In genomic region chr6:117496383-117496990, GRCh38 we compare ENCODE assay signal across 10 cellular contexts. TPM values are rescaled to one million over a fixed set of nuclear protein-coding genes. Genes with fewer than 3 reads are reported as not detected.
A peak's percentile ranks its signal among the peaks of the same experiment; 100 is the strongest.
DNase-seq lines count a peak whose midpoint lies in the region; ATAC-seq, FAIRE-seq and TF ChIP-seq lines count a peak whose summit lies in the region.
"Had no signal": no experiment of that assay in that cellular context is flagged by ENCODE, and none has a peak within 500 bp of the region (broad histone marks: within the 10 kb centered on the region; RNA-seq: fewer than 3 reads in every experiment).

No MANE protein-coding gene starts in this region.

- WGBS in aorta, 2 donors, result 98 to 100% methylated on average over 1 of the region's 1 CpG

- ATAC-seq in GM21515 (IDR thresholded peaks at IDR 0.05; ENCODE audit: unreplicated experiment), result peak; percentile 48
- no peak for ATAC-seq in aorta (ENCODE audit: low FRiP score)
- no peak for ATAC-seq in HG03565 (IDR thresholded peaks at IDR 0.05; ENCODE audit: unreplicated experiment)

- no peak for TF ChIP-seq CTCF in keratinocyte (optimal IDR thresholded peaks at IDR 0.05 in 1 of 3, IDR thresholded peaks at IDR 0.05 in 1 of 3, conservative IDR thresholded peaks at IDR 0.05 in 1 of 3; ENCODE audit: extremely low read depth in 1 of 3, insufficient read depth in 2 of 3, low read length in 3 of 3)

- dilution Hi-C loops in keratinocyte (cut with MboI; ENCODE audit: extremely low pct_ligation_motif_present, low sequenced_read_pairs), result no loop called here

- peaks cover 56% of the 10 kb centered on the region for H3K4me1 ChIP-seq in keratinocyte (ENCODE audit: control insufficient read depth, extremely low read depth, insufficient read depth, low read length)
- no peaks in the 10 kb centered on the region for H3K4me1 ChIP-seq in aorta (ENCODE audit: control insufficient read depth in 1 of 2, insufficient read depth in 2 of 2, low read length in 2 of 2)

- H3K27ac ChIP-seq in keratinocyte (ENCODE audit: control insufficient read depth, insufficient read depth, low read length) (peak overlapping the region; percentile 97), aorta (ENCODE audit: low read depth in 1 of 2, low read length in 2 of 2) (no peak overlapping the region)

- H3K4me3 ChIP-seq in keratinocyte (ENCODE audit: control insufficient read depth in 2 of 3, extremely low read depth in 1 of 3, insufficient read depth in 2 of 3, low read depth in 1 of 3, low read length in 3 of 3) (peak overlapping the region in 2 of 3 experiments; percentile 23 to 56), aorta (ENCODE audit: low read length in 2 of 2) (no peak overlapping the region)
- H3K4me3 ChIP-seq: tibial nerve had no signal

- H3K9me1 ChIP-seq in keratinocyte (ENCODE audit: control insufficient read depth, extremely low read depth, insufficient read depth, low read length), result no peaks in the 10 kb centered on the region

- H2AFZ ChIP-seq in keratinocyte (ENCODE audit: control insufficient read depth, low read length), result no peak overlapping the region

- H3K36me3 ChIP-seq in keratinocyte (ENCODE audit: control insufficient read depth in 2 of 2, extremely low read depth in 1 of 2, insufficient read depth in 2 of 2, low read length in 2 of 2) (peaks cover 0 to 4% of the 10 kb centered on the region in 2 experiments), aorta (ENCODE audit: control insufficient read depth in 1 of 2, insufficient read depth in 2 of 2, low read length in 1 of 2) (no peaks in the 10 kb centered on the region)
- H3K36me3 ChIP-seq: tibial nerve had no signal

- intact Hi-C loops in aorta (cut with DNase I), result no loop called here

- no peaks in the 10 kb centered on the region for H3K27me3 ChIP-seq in keratinocyte (ENCODE audit: control insufficient read depth, extremely low read depth, insufficient read depth, low read length)
- no peaks in the 10 kb centered on the region for H3K27me3 ChIP-seq in aorta (ENCODE audit: control insufficient read depth in 1 of 2, insufficient read depth in 2 of 2, low read length in 1 of 2)
- H3K27me3 ChIP-seq: tibial nerve had no signal

- no peaks in the 10 kb centered on the region for H4K20me1 ChIP-seq in keratinocyte (ENCODE audit: control insufficient read depth, extremely low read depth, insufficient read depth, low read length)

- H3K9ac ChIP-seq in keratinocyte (ENCODE audit: control insufficient read depth, extremely low read depth, insufficient read depth, low read length), result peak overlapping the region; percentile 76

- peak; percentile 63 for DNase-seq in Daoy (ENCODE audit: low read depth)
- peak; percentile 20 for DNase-seq in OCI-M1 (lab: John Stamatoyannopoulos, UW)
- peak; percentile 87 for DNase-seq in keratinocyte (ENCODE audit: low read depth, low spot score)
- DNase-seq in aorta, result no peak
- DNase-seq in NCI-H187 (lab: John Stamatoyannopoulos, UW), result no peak
- no peak for DNase-seq in cerebellum (ENCODE audit: low spot score)
- DNase-seq: amniotic stem cell had no signal

- peak overlapping the region; percentile 79 for H3K4me2 ChIP-seq in keratinocyte (ENCODE audit: control insufficient read depth, extremely low read depth, insufficient read depth, low read depth, low read length)

- no peaks in the 10 kb centered on the region for H3K9me3 ChIP-seq in keratinocyte (ENCODE audit: control insufficient read depth, low read depth, low read length)
- no peaks in the 10 kb centered on the region for H3K9me3 ChIP-seq in aorta (ENCODE audit: control insufficient read depth, low read length)
- H3K9me3 ChIP-seq: tibial nerve had no signal

- peak; percentile 87 for FAIRE-seq in keratinocyte (lab: Jason Lieb, UNC)

- peaks cover 62% of the 10 kb centered on the region for H3K79me2 ChIP-seq in keratinocyte (ENCODE audit: control insufficient read depth, insufficient read depth, low read length)

RNA-seq across cellular contexts. Expression of gene DCBLD1, which starts 14.0 kb away (rescaled TPM):
- 21.0 and 32.6 TPM in 2 replicates for total RNA-seq in Daoy (2014; rRNA removed; shearing (Covaris generic))
- 15.8 to 21.7 TPM (median 21.0 TPM) in 3 replicates for polyA plus RNA-seq in keratinocyte
- polyA plus RNA-seq in keratinocyte (2011; ENCODE audit: low read depth), result 24.9 TPM
- polyA plus RNA-seq in keratinocyte (2011; cell fraction: cytosol; rRNA removed), result 7.7 and 10.3 TPM in 2 replicates
- polyA plus RNA-seq in keratinocyte (2011; cell fraction: nucleus; rRNA removed), result 25.4 and 31.5 TPM in 2 replicates
- 10.5 and 17.1 TPM in 2 replicates for polyA plus RNA-seq in keratinocyte (2012; ENCODE audit: low replicate concordance)
- polyA minus RNA-seq in keratinocyte, result 7.9 to 19.4 TPM (median 16.5 TPM) in 3 replicates
- polyA minus RNA-seq in keratinocyte (2011; cell fraction: cytosol; rRNA and poly(A)+ RNA removed), result 20.3 TPM
- 31.2 and 42.1 TPM in 2 replicates for polyA minus RNA-seq in keratinocyte (2011; cell fraction: nucleus; rRNA and poly(A)+ RNA removed)
- 10 to 100 TPM; 13.2 to 16.8 TPM for total RNA-seq in aorta
- 10 to 100 TPM in 1 of 2 donors, 1 to 10 TPM in 1; 2.4 to 11.5 TPM for polyA plus RNA-seq in aorta
- total RNA-seq in cerebellum, result 8.3 TPM

Comparison
In these comparisons a context has a peak if more than half of its experiments do, and no peak if none do; other contexts are left out.
1. DNase-seq: peak in Daoy (single experiment), OCI-M1 (single experiment) and keratinocyte (single experiment); none in aorta (0 of 2), NCI-H187 (0 of 2) and cerebellum (single experiment).
2. H3K4me3 ChIP-seq: peak in keratinocyte (2 of 3); none in aorta (0 of 2).